16 cellular contexts compared by ENCODE assay signal in genomic region chr18:90396-91193, GRCh38. TPM values are rescaled to one million over a fixed set of nuclear protein-coding genes. Genes with fewer than 3 reads are reported as not detected.
"Had no signal": no experiment of that assay in that cellular context is flagged by ENCODE, and none has a peak within 500 bp of the region (broad histone marks: within the 10 kb centered on the region; RNA-seq: fewer than 3 reads in every experiment).

No MANE protein-coding gene starts in this region.

RNA-seq across cellular contexts. Expression of gene TUBB8B, which starts 41.2 kb away (rescaled TPM):
- total RNA-seq: activated CD4-positive, alpha-beta memory T cell treated with anti-CD3 and anti-CD28 coated beads, Interleukin-2, amount 10 ng/mL, durations not matched to agents 7 days and 5 days; activated CD4-positive, alpha-beta T cell treated with anti-CD3 and anti-CD28 coated beads for 36 hours; activated CD4-positive, alpha-beta T cell treated with anti-CD3 and anti-CD28 coated beads, Interleukin-2, amount 10 ng/mL, durations not matched to agents 7 days and 5 days; activated CD8-positive, alpha-beta memory T cell treated with anti-CD3 and anti-CD28 coated beads, Interleukin-2, amount 10 ng/mL, durations not matched to agents 7 days and 5 days; activated CD8-positive, alpha-beta T cell treated with anti-CD3 and anti-CD28 coated beads, Interleukin-2, amount 10 ng/mL, durations not matched to agents 7 days and 5 days; activated naive CD8-positive, alpha-beta T cell treated with anti-CD3 and anti-CD28 coated beads, Interleukin-2, amount 10 ng/mL, durations not matched to agents 7 days and 5 days; activated T-helper 2 cell treated with anti-CD3 and anti-CD28 coated beads, Interferon-gamma antibody, Interleukin-2, Interleukin-4, amounts not matched to agents 10 μg/mL and 5 μg/mL and 100 μg/mL, durations not matched to agents 14 hours and 24 hours and 36 hours; aorta; astrocyte; body of pancreas; cardiac septum; cerebellum; T-cell; T-helper 1 cell treated with Interleukin-12 subunit alpha and Interleukin-12 subunit beta and Interleukin-4 antibody, amounts not matched to agents 30 ng/mL and 1 ng/mL, for 36 hours; T-helper 17 cell; T-helper 2 cell treated with Interferon-gamma antibody and Interleukin-4, amounts not matched to agents 100 ng/mL and 5 ng/mL, for 36 hours had no signal
- polyA plus RNA-seq: aorta had no signal
